14 cellular contexts compared by ENCODE assay signal in the genomic region with DNA sequence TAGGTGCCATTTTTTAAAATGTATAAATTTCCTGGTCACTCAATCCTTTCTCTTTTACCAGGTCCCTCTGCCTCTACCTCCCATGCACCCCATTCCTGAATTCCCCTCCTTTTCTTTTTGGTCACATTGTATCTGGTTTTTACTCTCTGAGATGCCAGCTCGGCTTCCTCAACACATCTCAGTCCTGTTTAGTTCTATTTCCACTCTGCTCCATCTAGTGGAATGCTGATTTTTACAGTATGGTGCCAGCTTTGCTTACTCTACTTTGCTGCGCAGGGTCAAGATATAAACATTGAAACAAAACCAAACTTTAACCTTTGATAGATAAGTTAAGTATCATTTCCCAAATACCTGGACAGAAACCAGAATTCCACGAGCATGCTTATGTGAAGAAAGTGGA.
"Had no signal": no experiment of that assay in that cellular context is flagged by ENCODE, and none has a peak within 500 bp of the region (broad histone marks: within the 10 kb centered on the region; RNA-seq: fewer than 3 reads in every experiment).

No MANE protein-coding gene starts in this region.

- DNase-seq: activated CD4-positive, alpha-beta T cell treated with anti-CD3 and anti-CD28 coated beads for 36 hours; activated CD4-positive, alpha-beta T cell treated with anti-CD3 and anti-CD28 coated beads, Interleukin-2, amount 50 U/mL, for 48 hours; activated naive CD8-positive, alpha-beta T cell treated with anti-CD3 and anti-CD28 coated beads, Interleukin-2, amount 10 ng/mL, durations not matched to agents 7 days and 5 days; body of pancreas; caudate nucleus; colonic mucosa; lower lobe of right lung; stimulated activated CD4-positive, alpha-beta T cell treated with anti-CD3 and anti-CD28 coated beads, Interleukin-12 subunit alpha, Interleukin-12 subunit beta, amount 100 ng/mL, for 4 hours; stimulated activated CD4-positive, alpha-beta T cell treated with anti-CD3 and anti-CD28 coated beads, Interleukin-1b, Interleukin-23, amount 100 ng/mL, for 48 hours; stimulated activated CD8-positive, alpha-beta memory T cell treated with anti-CD3 and anti-CD28 coated beads, Interleukin-4, amount 100 ng/mL, for 48 hours; stimulated activated naive CD4-positive, alpha-beta T cell; thyroid gland had no signal

- H3K36me3 ChIP-seq: colonic mucosa, gastroesophageal sphincter, lower lobe of right lung, thyroid gland had no signal

- ATAC-seq: activated CD4-positive, alpha-beta T cell treated with anti-CD3 and anti-CD28 coated beads for 36 hours; body of pancreas; gastroesophageal sphincter; lower lobe of right lung; natural killer cell treated with Interleukin-12 subunit alpha and Interleukin-12 subunit beta and Interleukin-15 and Interleukin-18, amount 100 ng/mL, for 72 hours had no signal

- H3K9me3 ChIP-seq: body of pancreas, colonic mucosa, gastroesophageal sphincter, lower lobe of right lung, thyroid gland had no signal

- H3K27me3 ChIP-seq: body of pancreas, colonic mucosa, gastroesophageal sphincter, thyroid gland had no signal

- H3K27ac ChIP-seq: body of pancreas, colonic mucosa, gastroesophageal sphincter, lower lobe of right lung, thyroid gland had no signal

- H3K4me3 ChIP-seq: body of pancreas, colonic mucosa, gastroesophageal sphincter, lower lobe of right lung, thyroid gland had no signal

- H3K4me1 ChIP-seq: body of pancreas, colonic mucosa, gastroesophageal sphincter, lower lobe of right lung, thyroid gland had no signal
